Comparison of ENCODE assay signal across 19 cellular contexts in the genomic region with DNA sequence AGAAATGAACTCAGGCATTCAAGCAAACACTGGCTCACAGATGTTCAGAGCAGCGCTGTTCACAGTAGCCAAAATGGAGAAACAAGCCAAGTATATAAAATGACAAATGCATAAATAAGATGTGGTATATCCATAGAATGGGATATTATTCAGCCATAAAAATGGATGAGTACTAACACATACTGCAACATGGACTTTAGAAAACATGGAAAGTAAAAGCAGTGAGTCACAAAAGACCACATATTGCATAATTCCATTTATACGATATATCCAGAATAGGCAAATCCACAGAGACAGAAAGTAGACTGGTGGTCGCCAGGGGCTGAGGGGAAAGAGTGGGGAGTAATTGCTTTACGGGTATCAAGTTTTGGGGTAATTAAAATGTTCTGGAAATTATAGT. TPM values are rescaled to one million over a fixed set of nuclear protein-coding genes. Genes with fewer than 3 reads are reported as not detected.
DNase-seq lines count a peak whose midpoint lies in the region; FAIRE-seq and TF ChIP-seq lines count a peak whose summit lies in the region.
"Had no signal": no experiment of that assay in that cellular context is flagged by ENCODE, and none has a peak within 500 bp of the region (broad histone marks: within the 10 kb centered on the region; RNA-seq: fewer than 3 reads in every experiment).

No MANE protein-coding gene starts in this region.

- no peaks in the 10 kb centered on the region for H3K4me1 Mint-ChIP-seq in MCF 10A (ENCODE audit: insufficient read depth, unreplicated experiment)
- H3K4me1 Mint-ChIP-seq: GM23338 had no signal

- no peaks in the 10 kb centered on the region for H3K27me3 ChIP-seq in breast epithelium
- H3K27me3 ChIP-seq: SJSA1 had no signal

- H3K27ac ChIP-seq in breast epithelium = no peak overlapping the region
- H3K27ac ChIP-seq in caudate nucleus (ENCODE audit: low read depth, low read length) = no peak overlapping the region
- H3K27ac ChIP-seq: SJSA1 had no signal

- POLR2A ChIA-PET in MCF 10A (lab: Yijun Ruan, JAX) = no interaction called here

- H3K4me3 Mint-ChIP-seq in MCF 10A (ENCODE audit: unreplicated experiment) = no peak overlapping the region
- H3K4me3 Mint-ChIP-seq: GM23338 had no signal

- intact Hi-C loops in MCF 10A (cut with micrococcal nuclease) (loop anchor here (5.0 kb wide), 1 partner anchor 967 kb away; no protein-coding TSS in a partner anchor), breast epithelium (cut with DNase I; ENCODE audit: low total_unique reads) (no loop called here)

- H3K4me3 ChIP-seq in breast epithelium = no peak overlapping the region
- H3K4me3 ChIP-seq: GM23338, SJSA1 had no signal

- no TSS peak for BruUV-seq in MCF 10A (replicated peaks; lab: Mats Ljungman, UMichigan)

- TF ChIP-seq POLR2A in breast epithelium (IDR thresholded peaks at IDR 0.05) (no peak), GM12892 (IDR thresholded peaks at IDR 0.05; ENCODE audit: low read depth, low read length) (no peak)

- CTCF ChIA-PET in MCF 10A (lab: Yijun Ruan, JAX) = interaction anchor here (1.3 kb wide), 1 partner anchor 11 kb away, joined by 11 read pairs; a partner anchor contains a TSS

- TF ChIP-seq CTCF in MCF 10A (IDR thresholded peaks at IDR 0.05; ENCODE audit: unreplicated experiment) = no peak
- TF ChIP-seq CTCF in breast epithelium (IDR thresholded peaks at IDR 0.05) = no peak

- H3K9me3 ChIP-seq in breast epithelium = no peaks in the 10 kb centered on the region
- H3K9me3 ChIP-seq: SJSA1 had no signal

- FAIRE-seq in GM12892 (lab: Jason Lieb, UNC) = no peak
- FAIRE-seq: A204.1, GM12891 had no signal

- H3K27ac Mint-ChIP-seq in MCF 10A (ENCODE audit: low read depth, unreplicated experiment) = no peak overlapping the region
- H3K27ac Mint-ChIP-seq: GM23338 had no signal

- no peaks in the 10 kb centered on the region for H3K36me3 Mint-ChIP-seq in MCF 10A (ENCODE audit: insufficient read depth, unreplicated experiment)

- peaks cover 0 to 9% of the 10 kb centered on the region in 2 donors for H3K4me1 ChIP-seq in breast epithelium
- H3K4me1 ChIP-seq: SJSA1 had no signal

- no peaks in the 10 kb centered on the region for H3K36me3 ChIP-seq in breast epithelium
- H3K36me3 ChIP-seq: SJSA1 had no signal

- peak; percentile 32 for DNase-seq in MCF 10A (ENCODE audit: unreplicated experiment)
- DNase-seq in breast epithelium (ENCODE audit: low spot score in 2 of 2) = no peak
- DNase-seq in MV-4-11 (lab: John Stamatoyannopoulos, UW) = peak; percentile 76
- peak; percentile 34 for DNase-seq in fibroblast of peridontal ligament (ENCODE audit: extremely low read depth)
- DNase-seq in stromal cell of bone marrow (ENCODE audit: low read depth) = peak; percentile 40
- DNase-seq in caudate nucleus (lab: John Stamatoyannopoulos, UW) = no peak
- DNase-seq in NCI-H1092 (lab: John Stamatoyannopoulos, UW) = no peak
- DNase-seq in GM12892 (ENCODE audit: insufficient read length) = no peak
- DNase-seq: C1 segment of cervical spinal cord, COR-L47, NCI-H1417, NCI-H2029, NCI-H510A had no signal

- H3K27me3 Mint-ChIP-seq in MCF 10A (ENCODE audit: insufficient read depth, unreplicated experiment) = no peaks in the 10 kb centered on the region

- no peaks in the 10 kb centered on the region for H3K9me3 Mint-ChIP-seq in MCF 10A (ENCODE audit: unreplicated experiment)
- H3K9me3 Mint-ChIP-seq: GM23338 had no signal

RNA-seq across cellular contexts. Expression of a gene that starts 6.6 kb away (rescaled TPM):
- total RNA-seq in MCF 10A (2022) (1.5 and 1.7 TPM in 2 replicates), breast epithelium (1 to 10 TPM; 1.3 to 6.6 (median 2.3) TPM)
- not detected for polyA plus RNA-seq in GM12892 (2012; ENCODE audit: missing spikeins)

RNA-seq across cellular contexts. Expression of a gene that starts 11.6 kb away (rescaled TPM):
- total RNA-seq in MCF 10A (2022) (3.2 and 3.9 TPM in 2 replicates), breast epithelium (1 to 10 TPM in 2 of 3 donors, under 1 TPM in 1; 0.80 to 5.3 (median 3.6) TPM)
- polyA plus RNA-seq in GM12892 (2012; ENCODE audit: missing spikeins) = 0.36 TPM

RNA-seq across cellular contexts. Expression of a gene that starts 12.9 kb away (rescaled TPM):
- total RNA-seq in MCF 10A (2022) = 1,779 and 1,872 TPM in 2 replicates
- 1,000 to 10,000 TPM; 1,794 to 2,659 (median 2,022) TPM for total RNA-seq in breast epithelium
- 2,354 TPM for polyA plus RNA-seq in GM12892 (2012; ENCODE audit: missing spikeins)

RNA-seq across cellular contexts. Expression of a gene that starts 20.9 kb away (rescaled TPM):
- total RNA-seq in MCF 10A (2022) = 6.4 and 7.0 TPM in 2 replicates
- 10 to 100 TPM; 40.6 to 42.7 (median 42.6) TPM for total RNA-seq in breast epithelium
- polyA plus RNA-seq in GM12892 (2012; ENCODE audit: missing spikeins) = 4.8 TPM

RNA-seq across cellular contexts. Expression of a gene that starts 21.3 kb away (rescaled TPM):
- total RNA-seq in MCF 10A (2022) (0.63 and 0.98 TPM in 2 replicates), breast epithelium (1 to 10 TPM in 1 of 3 donors, not detected in 2; 2.9 TPM)
- polyA plus RNA-seq in GM12892 (2012; ENCODE audit: missing spikeins) = not detected
- total RNA-seq: G401, RPMI7951 had no signal
- polyA plus RNA-seq: GM23338 had no signal

Comparison
In these comparisons a context has a peak if more than half of its experiments do, and no peak if none do; other contexts are left out.
1. DNase-seq: peak in MCF 10A (single experiment), MV-4-11 (single experiment), fibroblast of peridontal ligament (single experiment) and stromal cell of bone marrow (single experiment); none in breast epithelium (0 of 2), caudate nucleus (0 of 61), NCI-H1092 (single experiment) and GM12892 (single experiment).